1 cellular context compared by ENCODE assay signal in genomic region chr1:15858069-15858670, GRCh38.
TF ChIP-seq lines count a peak whose summit lies in the region.

No MANE protein-coding gene starts in this region.

TF ChIP-seq in WTC11, 78 proteins besides CTCF, POLR2A, EP300 and RAD21 (continued from another document):
- TF ChIP-seq ZNF425 (CRISPR knock-in tag; conservative IDR thresholded peaks at IDR 0.05) (no peak), ZNF423 (CRISPR knock-in tag; IDR thresholded peaks at IDR 0.05) (no peak), FOXJ3 (CRISPR knock-in tag; IDR thresholded peaks at IDR 0.05; ENCODE audit: borderline replicate concordance) (no peak), MAX (CRISPR knock-in tag; IDR thresholded peaks at IDR 0.05) (no peak), E2F5 (CRISPR knock-in tag; IDR thresholded peaks at IDR 0.05) (no peak)
